In the genomic region with DNA sequence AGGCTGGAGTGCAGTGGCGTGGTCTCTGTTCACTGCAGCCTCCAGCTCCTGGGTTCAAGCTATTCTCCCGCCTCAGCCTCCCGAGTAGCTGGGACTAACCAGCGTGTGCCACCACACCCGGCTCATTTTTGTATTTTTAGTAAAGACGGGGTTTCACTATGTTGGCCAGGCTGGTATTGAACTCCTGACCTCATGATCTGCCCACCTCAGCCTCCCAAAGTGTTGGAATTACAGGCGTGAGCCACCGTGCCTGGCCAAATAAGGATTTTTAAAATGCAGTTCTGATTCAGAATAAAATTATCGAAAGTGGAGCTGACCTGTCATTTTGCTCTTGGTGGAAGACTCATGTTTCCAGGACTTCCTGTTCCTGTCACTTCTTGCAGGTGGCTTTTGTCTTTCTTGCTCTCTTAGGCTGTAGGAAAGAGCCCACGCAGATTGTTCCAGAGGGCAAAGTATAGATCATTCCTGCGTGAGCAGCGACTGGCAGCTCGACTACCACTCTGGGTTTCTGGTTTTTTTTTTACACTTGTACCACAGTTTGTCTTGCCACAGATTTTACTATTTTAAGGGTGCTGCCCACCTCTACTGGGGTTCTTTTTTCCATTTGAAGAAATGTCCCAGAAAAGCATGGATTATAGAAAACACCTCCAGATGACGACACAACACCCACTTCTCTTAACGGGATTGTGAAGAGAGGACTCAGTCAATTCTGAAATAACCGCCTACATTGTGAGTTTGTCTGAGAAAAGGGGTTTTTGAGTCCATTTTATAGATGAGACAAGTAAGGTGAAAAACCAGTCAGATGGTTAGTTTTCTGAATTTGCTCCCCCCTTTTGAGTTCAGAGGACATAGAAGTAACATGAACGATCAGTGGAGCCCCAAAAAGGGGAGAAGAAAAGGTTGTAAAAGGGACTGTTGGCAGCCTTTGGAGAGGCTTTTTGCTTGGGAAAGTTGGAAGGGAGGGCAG, we compare ENCODE assay signal across 1 cellular context.
TF ChIP-seq lines count a peak whose summit lies in the region.

No MANE protein-coding gene starts in this region.

TF ChIP-seq in GM12878, 131 proteins besides CTCF, POLR2A, EP300 and RAD21 (continued from another document):
- TF ChIP-seq, protein P1, sequence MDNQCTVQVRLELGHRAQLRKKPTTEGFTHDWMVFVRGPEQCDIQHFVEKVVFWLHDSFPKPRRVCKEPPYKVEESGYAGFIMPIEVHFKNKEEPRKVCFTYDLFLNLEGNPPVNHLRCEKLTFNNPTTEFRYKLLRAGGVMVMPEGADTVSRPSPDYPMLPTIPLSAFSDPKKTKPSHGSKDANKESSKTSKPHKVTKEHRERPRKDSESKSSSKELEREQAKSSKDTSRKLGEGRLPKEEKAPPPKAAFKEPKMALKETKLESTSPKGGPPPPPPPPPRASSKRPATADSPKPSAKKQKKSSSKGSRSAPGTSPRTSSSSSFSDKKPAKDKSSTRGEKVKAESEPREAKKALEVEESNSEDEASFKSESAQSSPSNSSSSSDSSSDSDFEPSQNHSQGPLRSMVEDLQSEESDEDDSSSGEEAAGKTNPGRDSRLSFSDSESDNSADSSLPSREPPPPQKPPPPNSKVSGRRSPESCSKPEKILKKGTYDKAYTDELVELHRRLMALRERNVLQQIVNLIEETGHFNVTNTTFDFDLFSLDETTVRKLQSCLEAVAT (IDR thresholded peaks at IDR 0.05): 0 out of 2 replicates have a peak, but pooled peaks have one; percentile 47
- TF ChIP-seq YBX1 (IDR thresholded peaks at IDR 0.05): no peak
- TF ChIP-seq SMARCA5 (IDR thresholded peaks at IDR 0.05): no peak
- TF ChIP-seq ZNF622 (IDR thresholded peaks at IDR 0.05): no peak
- 0 out of 2 replicates have a peak, but pooled peaks have one; percentile 4 for TF ChIP-seq MXI1 (IDR thresholded peaks at IDR 0.05; ENCODE audit: low read depth, low read length)
- TF ChIP-seq RBBP5 (conservative IDR thresholded peaks at IDR 0.05): no peak
- no peak for TF ChIP-seq CEBPB (IDR thresholded peaks at IDR 0.05; ENCODE audit: borderline replicate concordance in 1 of 2, low read depth in 2 of 2, low read length in 2 of 2)
- no peak for TF ChIP-seq RB1 (IDR thresholded peaks at IDR 0.05; ENCODE audit: borderline replicate concordance)
- TF ChIP-seq, protein P2, sequence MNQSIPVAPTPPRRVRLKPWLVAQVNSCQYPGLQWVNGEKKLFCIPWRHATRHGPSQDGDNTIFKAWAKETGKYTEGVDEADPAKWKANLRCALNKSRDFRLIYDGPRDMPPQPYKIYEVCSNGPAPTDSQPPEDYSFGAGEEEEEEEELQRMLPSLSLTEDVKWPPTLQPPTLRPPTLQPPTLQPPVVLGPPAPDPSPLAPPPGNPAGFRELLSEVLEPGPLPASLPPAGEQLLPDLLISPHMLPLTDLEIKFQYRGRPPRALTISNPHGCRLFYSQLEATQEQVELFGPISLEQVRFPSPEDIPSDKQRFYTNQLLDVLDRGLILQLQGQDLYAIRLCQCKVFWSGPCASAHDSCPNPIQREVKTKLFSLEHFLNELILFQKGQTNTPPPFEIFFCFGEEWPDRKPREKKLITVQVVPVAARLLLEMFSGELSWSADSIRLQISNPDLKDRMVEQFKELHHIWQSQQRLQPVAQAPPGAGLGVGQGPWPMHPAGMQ (IDR thresholded peaks at IDR 0.05; ENCODE audit: borderline replicate concordance): no peak
- no peak for TF ChIP-seq RAD51 (IDR thresholded peaks at IDR 0.05)
- TF ChIP-seq, protein P3, sequence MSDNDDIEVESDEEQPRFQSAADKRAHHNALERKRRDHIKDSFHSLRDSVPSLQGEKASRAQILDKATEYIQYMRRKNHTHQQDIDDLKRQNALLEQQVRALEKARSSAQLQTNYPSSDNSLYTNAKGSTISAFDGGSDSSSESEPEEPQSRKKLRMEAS (IDR thresholded peaks at IDR 0.05; ENCODE audit: low read depth, low read length): no peak
- no peak for TF ChIP-seq SUZ12 (IDR thresholded peaks at IDR 0.05; ENCODE audit: unreplicated experiment)
- no peak for TF ChIP-seq SREBF1 (IDR thresholded peaks at IDR 0.05; ENCODE audit: low read length)
- TF ChIP-seq, protein P4, sequence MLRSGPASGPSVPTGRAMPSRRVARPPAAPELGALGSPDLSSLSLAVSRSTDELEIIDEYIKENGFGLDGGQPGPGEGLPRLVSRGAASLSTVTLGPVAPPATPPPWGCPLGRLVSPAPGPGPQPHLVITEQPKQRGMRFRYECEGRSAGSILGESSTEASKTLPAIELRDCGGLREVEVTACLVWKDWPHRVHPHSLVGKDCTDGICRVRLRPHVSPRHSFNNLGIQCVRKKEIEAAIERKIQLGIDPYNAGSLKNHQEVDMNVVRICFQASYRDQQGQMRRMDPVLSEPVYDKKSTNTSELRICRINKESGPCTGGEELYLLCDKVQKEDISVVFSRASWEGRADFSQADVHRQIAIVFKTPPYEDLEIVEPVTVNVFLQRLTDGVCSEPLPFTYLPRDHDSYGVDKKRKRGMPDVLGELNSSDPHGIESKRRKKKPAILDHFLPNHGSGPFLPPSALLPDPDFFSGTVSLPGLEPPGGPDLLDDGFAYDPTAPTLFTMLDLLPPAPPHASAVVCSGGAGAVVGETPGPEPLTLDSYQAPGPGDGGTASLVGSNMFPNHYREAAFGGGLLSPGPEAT (IDR thresholded peaks at IDR 0.05; ENCODE audit: low read depth): peak; percentile 20; the same call in 1 of the 2 replicates
- TF ChIP-seq NR2C2 (IDR thresholded peaks at IDR 0.05; ENCODE audit: borderline replicate concordance, control insufficient read depth, insufficient read length, low read depth): no peak
- TF ChIP-seq NR2F1 (conservative IDR thresholded peaks at IDR 0.05): 0 out of 2 replicates have a peak, but pooled peaks have one; percentile 30
- TF ChIP-seq, protein P5, sequence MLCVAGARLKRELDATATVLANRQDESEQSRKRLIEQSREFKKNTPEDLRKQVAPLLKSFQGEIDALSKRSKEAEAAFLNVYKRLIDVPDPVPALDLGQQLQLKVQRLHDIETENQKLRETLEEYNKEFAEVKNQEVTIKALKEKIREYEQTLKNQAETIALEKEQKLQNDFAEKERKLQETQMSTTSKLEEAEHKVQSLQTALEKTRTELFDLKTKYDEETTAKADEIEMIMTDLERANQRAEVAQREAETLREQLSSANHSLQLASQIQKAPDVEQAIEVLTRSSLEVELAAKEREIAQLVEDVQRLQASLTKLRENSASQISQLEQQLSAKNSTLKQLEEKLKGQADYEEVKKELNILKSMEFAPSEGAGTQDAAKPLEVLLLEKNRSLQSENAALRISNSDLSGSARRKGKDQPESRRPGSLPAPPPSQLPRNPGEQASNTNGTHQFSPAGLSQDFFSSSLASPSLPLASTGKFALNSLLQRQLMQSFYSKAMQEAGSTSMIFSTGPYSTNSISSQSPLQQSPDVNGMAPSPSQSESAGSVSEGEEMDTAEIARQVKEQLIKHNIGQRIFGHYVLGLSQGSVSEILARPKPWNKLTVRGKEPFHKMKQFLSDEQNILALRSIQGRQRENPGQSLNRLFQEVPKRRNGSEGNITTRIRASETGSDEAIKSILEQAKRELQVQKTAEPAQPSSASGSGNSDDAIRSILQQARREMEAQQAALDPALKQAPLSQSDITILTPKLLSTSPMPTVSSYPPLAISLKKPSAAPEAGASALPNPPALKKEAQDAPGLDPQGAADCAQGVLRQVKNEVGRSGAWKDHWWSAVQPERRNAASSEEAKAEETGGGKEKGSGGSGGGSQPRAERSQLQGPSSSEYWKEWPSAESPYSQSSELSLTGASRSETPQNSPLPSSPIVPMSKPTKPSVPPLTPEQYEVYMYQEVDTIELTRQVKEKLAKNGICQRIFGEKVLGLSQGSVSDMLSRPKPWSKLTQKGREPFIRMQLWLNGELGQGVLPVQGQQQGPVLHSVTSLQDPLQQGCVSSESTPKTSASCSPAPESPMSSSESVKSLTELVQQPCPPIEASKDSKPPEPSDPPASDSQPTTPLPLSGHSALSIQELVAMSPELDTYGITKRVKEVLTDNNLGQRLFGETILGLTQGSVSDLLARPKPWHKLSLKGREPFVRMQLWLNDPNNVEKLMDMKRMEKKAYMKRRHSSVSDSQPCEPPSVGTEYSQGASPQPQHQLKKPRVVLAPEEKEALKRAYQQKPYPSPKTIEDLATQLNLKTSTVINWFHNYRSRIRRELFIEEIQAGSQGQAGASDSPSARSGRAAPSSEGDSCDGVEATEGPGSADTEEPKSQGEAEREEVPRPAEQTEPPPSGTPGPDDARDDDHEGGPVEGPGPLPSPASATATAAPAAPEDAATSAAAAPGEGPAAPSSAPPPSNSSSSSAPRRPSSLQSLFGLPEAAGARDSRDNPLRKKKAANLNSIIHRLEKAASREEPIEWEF (IDR thresholded peaks at IDR 0.05; ENCODE audit: insufficient replicate concordance, low read depth, low read length): no peak
- TF ChIP-seq HDGF (IDR thresholded peaks at IDR 0.05): 0 out of 2 replicates have a peak, but pooled peaks have one; percentile 25
- TF ChIP-seq, protein P6, sequence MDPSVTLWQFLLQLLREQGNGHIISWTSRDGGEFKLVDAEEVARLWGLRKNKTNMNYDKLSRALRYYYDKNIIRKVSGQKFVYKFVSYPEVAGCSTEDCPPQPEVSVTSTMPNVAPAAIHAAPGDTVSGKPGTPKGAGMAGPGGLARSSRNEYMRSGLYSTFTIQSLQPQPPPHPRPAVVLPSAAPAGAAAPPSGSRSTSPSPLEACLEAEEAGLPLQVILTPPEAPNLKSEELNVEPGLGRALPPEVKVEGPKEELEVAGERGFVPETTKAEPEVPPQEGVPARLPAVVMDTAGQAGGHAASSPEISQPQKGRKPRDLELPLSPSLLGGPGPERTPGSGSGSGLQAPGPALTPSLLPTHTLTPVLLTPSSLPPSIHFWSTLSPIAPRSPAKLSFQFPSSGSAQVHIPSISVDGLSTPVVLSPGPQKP (IDR thresholded peaks at IDR 0.05; ENCODE audit: low read depth, low read length): no peak
- no peak for TF ChIP-seq GABPA (IDR thresholded peaks at IDR 0.05; ENCODE audit: low read depth)
- TF ChIP-seq KDM1A (IDR thresholded peaks at IDR 0.05; ENCODE audit: borderline replicate concordance): no peak
- no peak for TF ChIP-seq SMAD5 (IDR thresholded peaks at IDR 0.05; ENCODE audit: low read depth)
- TF ChIP-seq TAF1 (IDR thresholded peaks at IDR 0.05; ENCODE audit: borderline replicate concordance, low read depth, low read length): no peak
- TF ChIP-seq, protein P7, sequence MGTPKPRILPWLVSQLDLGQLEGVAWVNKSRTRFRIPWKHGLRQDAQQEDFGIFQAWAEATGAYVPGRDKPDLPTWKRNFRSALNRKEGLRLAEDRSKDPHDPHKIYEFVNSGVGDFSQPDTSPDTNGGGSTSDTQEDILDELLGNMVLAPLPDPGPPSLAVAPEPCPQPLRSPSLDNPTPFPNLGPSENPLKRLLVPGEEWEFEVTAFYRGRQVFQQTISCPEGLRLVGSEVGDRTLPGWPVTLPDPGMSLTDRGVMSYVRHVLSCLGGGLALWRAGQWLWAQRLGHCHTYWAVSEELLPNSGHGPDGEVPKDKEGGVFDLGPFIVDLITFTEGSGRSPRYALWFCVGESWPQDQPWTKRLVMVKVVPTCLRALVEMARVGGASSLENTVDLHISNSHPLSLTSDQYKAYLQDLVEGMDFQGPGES (IDR thresholded peaks at IDR 0.05): no peak
- TF ChIP-seq CHD4 (IDR thresholded peaks at IDR 0.05): no peak
- no peak for TF ChIP-seq NBN (IDR thresholded peaks at IDR 0.05)
- TF ChIP-seq TARDBP (IDR thresholded peaks at IDR 0.05; ENCODE audit: borderline replicate concordance): no peak
- peak; percentile 52 for TF ChIP-seq EED (IDR thresholded peaks at IDR 0.05; ENCODE audit: low read depth)
- no peak for TF ChIP-seq SIN3A (IDR thresholded peaks at IDR 0.05; ENCODE audit: low read depth, low read length)
- TF ChIP-seq WRNIP1 (IDR thresholded peaks at IDR 0.05; ENCODE audit: borderline replicate concordance, low read depth, low read length): no peak
- TF ChIP-seq NRF1 (conservative IDR thresholded peaks at IDR 0.05; ENCODE audit: low read depth, low read length): no peak
- TF ChIP-seq GATAD2B (conservative IDR thresholded peaks at IDR 0.05; ENCODE audit: low read depth): no peak
- TF ChIP-seq, protein P8, sequence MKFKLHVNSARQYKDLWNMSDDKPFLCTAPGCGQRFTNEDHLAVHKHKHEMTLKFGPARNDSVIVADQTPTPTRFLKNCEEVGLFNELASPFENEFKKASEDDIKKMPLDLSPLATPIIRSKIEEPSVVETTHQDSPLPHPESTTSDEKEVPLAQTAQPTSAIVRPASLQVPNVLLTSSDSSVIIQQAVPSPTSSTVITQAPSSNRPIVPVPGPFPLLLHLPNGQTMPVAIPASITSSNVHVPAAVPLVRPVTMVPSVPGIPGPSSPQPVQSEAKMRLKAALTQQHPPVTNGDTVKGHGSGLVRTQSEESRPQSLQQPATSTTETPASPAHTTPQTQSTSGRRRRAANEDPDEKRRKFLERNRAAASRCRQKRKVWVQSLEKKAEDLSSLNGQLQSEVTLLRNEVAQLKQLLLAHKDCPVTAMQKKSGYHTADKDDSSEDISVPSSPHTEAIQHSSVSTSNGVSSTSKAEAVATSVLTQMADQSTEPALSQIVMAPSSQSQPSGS (IDR thresholded peaks at IDR 0.05; ENCODE audit: low read length): no peak
- TF ChIP-seq MTA2 (IDR thresholded peaks at IDR 0.05; ENCODE audit: low read depth): no peak
- no peak for TF ChIP-seq FOS (IDR thresholded peaks at IDR 0.05; ENCODE audit: borderline replicate concordance, extremely low read depth, insufficient read length)
- no peak for TF ChIP-seq DPF2 (IDR thresholded peaks at IDR 0.05)
- no peak for TF ChIP-seq CHD1 (IDR thresholded peaks at IDR 0.05; ENCODE audit: low read depth, low read length)
- TF ChIP-seq HDAC2 (IDR thresholded peaks at IDR 0.05): no peak
- TF ChIP-seq FOXM1 (IDR thresholded peaks at IDR 0.05; ENCODE audit: low read depth, low read length): no peak
- TF ChIP-seq, protein P9, sequence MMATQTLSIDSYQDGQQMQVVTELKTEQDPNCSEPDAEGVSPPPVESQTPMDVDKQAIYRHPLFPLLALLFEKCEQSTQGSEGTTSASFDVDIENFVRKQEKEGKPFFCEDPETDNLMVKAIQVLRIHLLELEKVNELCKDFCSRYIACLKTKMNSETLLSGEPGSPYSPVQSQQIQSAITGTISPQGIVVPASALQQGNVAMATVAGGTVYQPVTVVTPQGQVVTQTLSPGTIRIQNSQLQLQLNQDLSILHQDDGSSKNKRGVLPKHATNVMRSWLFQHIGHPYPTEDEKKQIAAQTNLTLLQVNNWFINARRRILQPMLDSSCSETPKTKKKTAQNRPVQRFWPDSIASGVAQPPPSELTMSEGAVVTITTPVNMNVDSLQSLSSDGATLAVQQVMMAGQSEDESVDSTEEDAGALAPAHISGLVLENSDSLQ (IDR thresholded peaks at IDR 0.05): no peak
- TF ChIP-seq EZH2 (IDR thresholded peaks at IDR 0.05; ENCODE audit: borderline replicate concordance, control insufficient read depth, low read depth, low read length): no peak
- TF ChIP-seq, protein P10, sequence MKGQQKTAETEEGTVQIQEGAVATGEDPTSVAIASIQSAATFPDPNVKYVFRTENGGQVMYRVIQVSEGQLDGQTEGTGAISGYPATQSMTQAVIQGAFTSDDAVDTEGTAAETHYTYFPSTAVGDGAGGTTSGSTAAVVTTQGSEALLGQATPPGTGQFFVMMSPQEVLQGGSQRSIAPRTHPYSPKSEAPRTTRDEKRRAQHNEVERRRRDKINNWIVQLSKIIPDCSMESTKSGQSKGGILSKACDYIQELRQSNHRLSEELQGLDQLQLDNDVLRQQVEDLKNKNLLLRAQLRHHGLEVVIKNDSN (IDR thresholded peaks at IDR 0.05; ENCODE audit: borderline replicate concordance, extremely low read length, insufficient read depth, low read depth, low read length): no peak
- TF ChIP-seq ZBED1 (IDR thresholded peaks at IDR 0.05; ENCODE audit: borderline replicate concordance): no peak
- no peak for TF ChIP-seq RFX5 (IDR thresholded peaks at IDR 0.05; ENCODE audit: low read depth, low read length)
- TF ChIP-seq BMI1 (IDR thresholded peaks at IDR 0.05; ENCODE audit: borderline replicate concordance): no peak
